In the genomic region with DNA sequence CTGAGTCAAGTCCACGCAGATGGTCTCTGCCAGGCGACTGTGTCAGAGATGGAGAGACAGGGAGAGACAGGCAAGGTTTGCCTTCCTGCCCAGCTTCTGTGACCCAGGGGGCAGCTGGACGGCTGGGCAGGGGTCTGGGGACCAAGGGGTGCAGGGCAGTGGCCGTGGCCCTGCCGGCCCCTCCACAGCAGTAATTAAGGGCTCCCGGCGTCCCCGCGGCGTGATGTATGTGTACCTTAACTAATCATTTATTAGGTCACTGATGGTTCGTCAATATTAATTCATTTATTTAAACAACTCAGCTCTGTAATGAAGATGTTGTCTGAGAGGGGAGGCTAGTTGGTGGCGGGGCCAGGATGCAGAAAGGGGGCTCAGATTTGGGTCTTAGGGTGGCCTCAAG, we compare ENCODE assay signal across 26 cellular contexts.
"Had no signal": no experiment of that assay in that cellular context is flagged by ENCODE, and none has a peak within 500 bp of the region (broad histone marks: within the 10 kb centered on the region; RNA-seq: fewer than 3 reads in every experiment).

No MANE protein-coding gene starts in this region.

- H3K27me3 ChIP-seq: pancreas had no signal

- H3K4me3 ChIP-seq: dorsolateral prefrontal cortex, gastrocnemius medialis, heart left ventricle, mucosa of descending colon, pancreas, smooth muscle cell, stomach, thyroid gland had no signal

- H3K9me3 ChIP-seq: gastrocnemius medialis, heart left ventricle, mucosa of descending colon, pancreas, stomach, thyroid gland had no signal

- H3K36me3 ChIP-seq: gastrocnemius medialis, heart left ventricle, pancreas, stomach, thyroid gland had no signal

- H3K4me1 ChIP-seq: gastrocnemius medialis, thyroid gland had no signal

- DNase-seq: central memory CD4-positive, alpha-beta T cell; dorsolateral prefrontal cortex; effector CD4-positive, alpha-beta T cell; foreskin fibroblast; gastrocnemius medialis; heart left ventricle; hippocampal formation; immature natural killer cell; mesenchymal stem cell; naive B cell; occipital lobe; stimulated activated CD4-positive, alpha-beta T cell treated with anti-CD3 and anti-CD28 coated beads, Interleukin-12 subunit alpha, Interleukin-12 subunit beta, amount 100 ng/mL, for 4 hours; stimulated activated CD4-positive, alpha-beta T cell treated with anti-CD3 and anti-CD28 coated beads, Interleukin-2, amount 100 ng/mL, for 24 hours; stimulated activated CD4-positive, alpha-beta T cell treated with anti-CD3 and anti-CD28 coated beads, Interleukin-4, amount 100 ng/mL, for 24 hours; stimulated activated naive CD4-positive, alpha-beta T cell treated with Interleukin-2 at 50 U/mL for 16 hours; stomach; thyroid gland had no signal

- H3K27ac ChIP-seq: dorsolateral prefrontal cortex, epithelial cell of prostate, gastrocnemius medialis, heart left ventricle, pancreas, stomach, thyroid gland had no signal

- ATAC-seq: esophagus mucosa; gastrocnemius medialis; heart left ventricle; left lobe of liver; mucosa of descending colon; natural killer cell treated with Interleukin-12 subunit alpha and Interleukin-12 subunit beta and Interleukin-15 and Interleukin-18, amount 100 ng/mL, for 72 hours; pancreas; sciatic nerve; stimulated activated effector memory CD8-positive, alpha-beta T cell treated with anti-CD3 and anti-CD28 coated beads, Interleukin-12 subunit alpha, Interleukin-12 subunit beta, amount 100 ng/mL, for 72 hours had no signal

- H3K4me2 ChIP-seq: smooth muscle cell had no signal
